Comparison of ENCODE assay signal across 17 cellular contexts in genomic region chr11:87114093-87114492, GRCh38.
DNase-seq lines count a peak whose midpoint lies in the region; TF ChIP-seq lines count a peak whose summit lies in the region.
"Had no signal": no experiment of that assay in that cellular context is flagged by ENCODE, and none has a peak within 500 bp of the region (broad histone marks: within the 10 kb centered on the region; RNA-seq: fewer than 3 reads in every experiment).

No MANE protein-coding gene starts in this region.

- no peak for TF ChIP-seq CTCF in fibroblast of pulmonary artery (IDR thresholded peaks at IDR 0.05; ENCODE audit: low read length, missing control alignments)
- TF ChIP-seq CTCF in nephron progenitor cell (IDR thresholded peaks at IDR 0.05): no peak
- no peak for TF ChIP-seq CTCF in endodermal cell (conservative IDR thresholded peaks at IDR 0.05)

- no peaks in the 10 kb centered on the region for H3K27me3 ChIP-seq in H7 (ENCODE audit: control insufficient read depth, insufficient read depth, low read length)
- H3K27me3 ChIP-seq in endodermal cell (ENCODE audit: control insufficient read depth, insufficient read depth, low read length, poor library complexity, severe bottlenecking): no peaks in the 10 kb centered on the region
- H3K27me3 ChIP-seq: MG63 had no signal

- H3K27ac Mint-ChIP-seq in nephron progenitor cell: peak overlapping the region; percentile 95
- H3K27ac Mint-ChIP-seq in endodermal cell: no peak overlapping the region

- no peaks in the 10 kb centered on the region for H3K27me3 Mint-ChIP-seq in nephron progenitor cell (ENCODE audit: low read depth, poor library complexity)
- no peaks in the 10 kb centered on the region for H3K27me3 Mint-ChIP-seq in endodermal cell (ENCODE audit: insufficient read depth)

- H3K4me3 Mint-ChIP-seq in nephron progenitor cell (no peak overlapping the region), endodermal cell (no peak overlapping the region)

- H3K4me1 ChIP-seq in endodermal cell (ENCODE audit: control insufficient read depth, insufficient read depth, low read length): no peaks in the 10 kb centered on the region
- H3K4me1 ChIP-seq: A549 had no signal

- H3K9me3 Mint-ChIP-seq in nephron progenitor cell (no peaks in the 10 kb centered on the region), endodermal cell (no peaks in the 10 kb centered on the region)

- DNase-seq in EH (ENCODE audit: low read depth) (peak; percentile 5), astrocyte of the hippocampus (ENCODE audit: low read depth, low spot score) (peak; percentile 42), fibroblast of pulmonary artery (ENCODE audit: low read depth) (peak; percentile 53), nephron progenitor cell (no peak), NK-92 (lab: John Stamatoyannopoulos, UW; ENCODE audit: unreplicated experiment) (no peak), NCI-H510A treated with DMSO at 0.1 percent for 48 hours (lab: John Stamatoyannopoulos, UW) (no peak), H7 (no peak), endodermal cell (no peak)
- DNase-seq: AML-193, Caco-2, MG63, NCI-H1092 treated with DMSO at 0.1 percent for 48 hours, NCI-H187, NCI-H446, NCI-H82, SHP77 treated with DMSO at 0.1 percent for 48 hours had no signal

- no peak overlapping the region for H3K27ac ChIP-seq in endodermal cell (ENCODE audit: low read depth, low read length)
- H3K27ac ChIP-seq: A549 had no signal

- peaks cover 18% of the 10 kb centered on the region for H3K36me3 Mint-ChIP-seq in nephron progenitor cell (ENCODE audit: low read depth)
- H3K36me3 Mint-ChIP-seq in endodermal cell (ENCODE audit: low read depth): peaks cover 18% of the 10 kb centered on the region

- H3K36me3 ChIP-seq in H7 (replicated peaks; ENCODE audit: control insufficient read depth, insufficient read depth, low read length): no peaks in the 10 kb centered on the region
- peaks cover 22% of the 10 kb centered on the region for H3K36me3 ChIP-seq in endodermal cell (ENCODE audit: control insufficient read depth, insufficient read depth, low read length)
- H3K36me3 ChIP-seq: MG63 had no signal

- no peak overlapping the region for H3K9ac ChIP-seq in endodermal cell (ENCODE audit: extremely low read depth, low read length, poor library complexity, severe bottlenecking)

- H3K4me3 ChIP-seq in fibroblast of pulmonary artery (replicated peaks; ENCODE audit: low read depth, low read length) (no peak overlapping the region), H7 (ENCODE audit: insufficient read depth, low read depth, low read length) (no peak overlapping the region), endodermal cell (ENCODE audit: low read length) (no peak overlapping the region)
- H3K4me3 ChIP-seq: A549, MG63 had no signal

- 100% methylated on average over 1 of the region's 1 CpG for WGBS in endodermal cell (ENCODE audit: insufficient coverage in 1 of 2, insufficient read length in 1 of 2), 2 experiments

- peaks cover 4% of the 10 kb centered on the region for H3K9me3 ChIP-seq in endodermal cell (ENCODE audit: control insufficient read depth, low read length)
- H3K9me3 ChIP-seq: A549, Caco-2, MG63 had no signal

- H3K4me1 Mint-ChIP-seq in nephron progenitor cell (peaks cover 14% of the 10 kb centered on the region), endodermal cell (peaks cover 8% of the 10 kb centered on the region)

Comparison
In these comparisons a context has a peak if more than half of its experiments do, and no peak if none do; other contexts are left out.
1. DNase-seq: peak in EH (single experiment), astrocyte of the hippocampus (single experiment) and fibroblast of pulmonary artery (single experiment); none in nephron progenitor cell (single experiment), NK-92 (single experiment), NCI-H510A treated with DMSO at 0.1 percent for 48 hours (single experiment), H7 (single experiment) and endodermal cell (single experiment).